28 cellular contexts compared by ENCODE assay signal in the genomic region with DNA sequence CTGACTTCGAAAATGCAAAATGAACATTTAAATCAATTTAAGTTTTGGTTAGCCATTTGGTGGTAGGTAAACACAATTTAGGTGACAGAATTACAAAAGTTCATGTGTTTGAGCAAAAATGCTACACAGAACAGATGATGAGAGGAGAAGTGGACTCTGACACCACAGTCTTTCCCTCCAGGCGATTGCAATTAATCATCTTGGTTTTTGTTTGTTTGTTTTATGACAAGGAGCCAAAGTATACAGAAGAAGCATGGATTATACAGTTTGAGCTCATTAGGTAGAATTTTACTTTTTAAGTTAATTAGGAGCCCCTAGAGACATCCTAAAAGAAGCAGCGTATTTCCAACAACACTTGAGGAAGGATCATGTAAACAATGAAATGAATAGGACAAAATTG. TPM values are rescaled to one million over a fixed set of nuclear protein-coding genes. Genes with fewer than 3 reads are reported as not detected.
A peak's percentile ranks its signal among the peaks of the same experiment; 100 is the strongest.
DNase-seq lines count a peak whose midpoint lies in the region; ATAC-seq and TF ChIP-seq lines count a peak whose summit lies in the region.
"Had no signal": no experiment of that assay in that cellular context is flagged by ENCODE, and none has a peak within 500 bp of the region (broad histone marks: within the 10 kb centered on the region; RNA-seq: fewer than 3 reads in every experiment).

No MANE protein-coding gene starts in this region.

- peak overlapping the region; percentile 81 for H3K27ac Mint-ChIP-seq in progenitor cell of endocrine pancreas
- H3K27ac Mint-ChIP-seq: activated CD4-positive, alpha-beta memory T cell treated with anti-CD3 and anti-CD28 coated beads, Interleukin-2, amount 10 ng/mL, durations not matched to agents 7 days and 5 days; activated naive CD4-positive, alpha-beta T cell treated with anti-CD3 and anti-CD28 coated beads for 36 hours; activated T-helper 1 cell treated with anti-CD3 and anti-CD28 coated beads, Interleukin-12 subunit alpha, Interleukin-12 subunit beta, Interleukin-2, Interleukin-4 antibody, amounts not matched to agents 30 ng/mL and 10 ng/mL and 1 ng/mL, durations not matched to agents 14 hours and 24 hours and 36 hours; dendritic cell treated with granulocyte-macrophage colony-stimulating factor and Interleukin-4, amounts not matched to agents 40 ng/mL and 50 ng/mL, for 4 days; endodermal cell had no signal

- H3K4me1 Mint-ChIP-seq in progenitor cell of endocrine pancreas (ENCODE audit: low read depth): peaks cover 50% of the 10 kb centered on the region
- H3K4me1 Mint-ChIP-seq: activated CD4-positive, alpha-beta memory T cell treated with anti-CD3 and anti-CD28 coated beads, Interleukin-2, amount 10 ng/mL, durations not matched to agents 7 days and 5 days; central memory CD8-positive, alpha-beta T cell; neural crest cell had no signal

- no peak for TF ChIP-seq POLR2A in GM18505 (IDR thresholded peaks at IDR 0.05; ENCODE audit: borderline replicate concordance, extremely low read depth, insufficient read depth, insufficient read length)

- peak; percentile 22 for DNase-seq in NCI-H1436 treated with DMSO at 0.1 percent for 48 hours (lab: John Stamatoyannopoulos, UW)
- no peak for DNase-seq in NCI-H1436 (lab: John Stamatoyannopoulos, UW)
- DNase-seq in NCI-H146 treated with DMSO at 0.1 percent for 48 hours (lab: John Stamatoyannopoulos, UW; ENCODE audit: unreplicated experiment): peak; percentile 18
- DNase-seq in NCI-H748 (lab: John Stamatoyannopoulos, UW; ENCODE audit: unreplicated experiment): peak; percentile 56
- DNase-seq in progenitor cell of endocrine pancreas (ENCODE audit: low spot score, unreplicated experiment): no peak
- DNase-seq in NCI-H1417 treated with DMSO at 0.1 percent for 48 hours (lab: John Stamatoyannopoulos, UW): no peak
- no peak for DNase-seq in epidermal melanocyte (ENCODE audit: insufficient read length, low spot score)
- DNase-seq: activated CD4-positive, alpha-beta memory T cell treated with anti-CD3 and anti-CD28 coated beads, Interleukin-2, amount 10 ng/mL, durations not matched to agents 7 days and 5 days; activated CD8-positive, alpha-beta memory T cell treated with anti-CD3 and anti-CD28 coated beads, Interleukin-2, amount 50 U/mL, for 4 hours; activated naive CD4-positive, alpha-beta T cell treated with anti-CD3 and anti-CD28 coated beads for 36 hours; endodermal cell; foreskin fibroblast; head of caudate nucleus; Kasumi-1; left ventricle myocardium inferior; mesendoderm; NCI-H2029; NCI-H510A; SIG-M5; stimulated activated naive CD4-positive, alpha-beta T cell treated with Interleukin-2 at 50 U/mL for 16 hours; testis had no signal

- H3K27me3 Mint-ChIP-seq in progenitor cell of endocrine pancreas: no peaks in the 10 kb centered on the region
- H3K27me3 Mint-ChIP-seq: activated CD4-positive, alpha-beta memory T cell treated with anti-CD3 and anti-CD28 coated beads, Interleukin-2, amount 10 ng/mL, durations not matched to agents 7 days and 5 days; central memory CD8-positive, alpha-beta T cell; dendritic cell treated with granulocyte-macrophage colony-stimulating factor and Interleukin-4, amounts not matched to agents 40 ng/mL and 50 ng/mL, for 4 days had no signal

- TF ChIP-seq CTCF in progenitor cell of endocrine pancreas (IDR thresholded peaks at IDR 0.05; ENCODE audit: unreplicated experiment): no peak

- peak overlapping the region; percentile 14 for H3K4me3 Mint-ChIP-seq in progenitor cell of endocrine pancreas (ENCODE audit: low read depth)
- H3K4me3 Mint-ChIP-seq: activated CD4-positive, alpha-beta memory T cell treated with anti-CD3 and anti-CD28 coated beads, Interleukin-2, amount 10 ng/mL, durations not matched to agents 7 days and 5 days; activated naive CD4-positive, alpha-beta T cell treated with anti-CD3 and anti-CD28 coated beads for 36 hours; activated T-helper 1 cell treated with anti-CD3 and anti-CD28 coated beads, Interleukin-12 subunit alpha, Interleukin-12 subunit beta, Interleukin-2, Interleukin-4 antibody, amounts not matched to agents 30 ng/mL and 10 ng/mL and 1 ng/mL, durations not matched to agents 14 hours and 24 hours and 36 hours; central memory CD8-positive, alpha-beta T cell; dendritic cell treated with granulocyte-macrophage colony-stimulating factor and Interleukin-4, amounts not matched to agents 40 ng/mL and 50 ng/mL, for 4 days; endodermal cell; neural crest cell had no signal

- no peak for ATAC-seq in GM18505 (IDR thresholded peaks at IDR 0.05; ENCODE audit: unreplicated experiment)
- ATAC-seq: HepG2 had no signal

- no peaks in the 10 kb centered on the region for H3K9me3 Mint-ChIP-seq in progenitor cell of endocrine pancreas (ENCODE audit: low read depth)
- H3K9me3 Mint-ChIP-seq: activated CD4-positive, alpha-beta memory T cell treated with anti-CD3 and anti-CD28 coated beads, Interleukin-2, amount 10 ng/mL, durations not matched to agents 7 days and 5 days; activated naive CD4-positive, alpha-beta T cell treated with anti-CD3 and anti-CD28 coated beads for 36 hours; activated T-helper 1 cell treated with anti-CD3 and anti-CD28 coated beads, Interleukin-12 subunit alpha, Interleukin-12 subunit beta, Interleukin-2, Interleukin-4 antibody, amounts not matched to agents 30 ng/mL and 10 ng/mL and 1 ng/mL, durations not matched to agents 14 hours and 24 hours and 36 hours; central memory CD8-positive, alpha-beta T cell; dendritic cell treated with granulocyte-macrophage colony-stimulating factor and Interleukin-4, amounts not matched to agents 40 ng/mL and 50 ng/mL, for 4 days; endodermal cell; neural crest cell had no signal

- H3K36me3 Mint-ChIP-seq in progenitor cell of endocrine pancreas (ENCODE audit: insufficient read depth): no peaks in the 10 kb centered on the region

RNA-seq across cellular contexts. Expression of a gene that starts 49.3 kb away (rescaled TPM):
- 75.3 and 92.8 TPM in 2 replicates for total RNA-seq in progenitor cell of endocrine pancreas
- total RNA-seq: A172; activated CD4-positive, alpha-beta memory T cell treated with anti-CD3 and anti-CD28 coated beads, Interleukin-2, amount 10 ng/mL, durations not matched to agents 7 days and 5 days; activated naive CD4-positive, alpha-beta T cell treated with anti-CD3 and anti-CD28 coated beads for 36 hours; HepG2; left ventricle myocardium inferior had no signal

Comparison
In these comparisons a context has a peak if more than half of its experiments do, and no peak if none do; other contexts are left out.
1. DNase-seq: peak in NCI-H1436 treated with DMSO at 0.1 percent for 48 hours (single experiment), NCI-H146 treated with DMSO at 0.1 percent for 48 hours (single experiment) and NCI-H748 (single experiment); none in NCI-H1436 (single experiment), progenitor cell of endocrine pancreas (single experiment), NCI-H1417 treated with DMSO at 0.1 percent for 48 hours (single experiment) and epidermal melanocyte (single experiment).